Comparison of ENCODE assay signal across 8 cellular contexts in genomic region chr20:38165089-38165965, GRCh38. TPM values are rescaled to one million over a fixed set of nuclear protein-coding genes. Genes with fewer than 3 reads are reported as not detected.
DNase-seq lines count a peak whose midpoint lies in the region; ATAC-seq and TF ChIP-seq lines count a peak whose summit lies in the region.

TSS of gene TGM2 (minus strand) at chr20:38165270. CDS start at chr20:38165198, 72 bp downstream.

- H3K27ac ChIP-seq in HEK293 (ENCODE audit: extremely low read depth, low read depth, low read length) (no peak within 1 kb of the TSS), mesendoderm (ENCODE audit: low read depth, low read length) (no peak within 1 kb of the TSS)

- H3K4me2 ChIP-seq in mesendoderm (ENCODE audit: low read length): peak within 1 kb of the TSS; percentile 31

- H3K56ac ChIP-seq in mesendoderm (ENCODE audit: low read length): peak within 1 kb of the TSS; percentile 69

- H2BK120ac ChIP-seq in mesendoderm (ENCODE audit: low read depth, low read length): no peak within 1 kb of the TSS

- no peaks in the 10 kb centered on the region for H3K79me2 ChIP-seq in mesendoderm (ENCODE audit: control insufficient read depth, insufficient read depth, low read length)

- no peaks in the 10 kb centered on the region for H3K36me3 Mint-ChIP-seq in stimulated activated naive B cell treated with anti-CD40 and anti-IgM and Interleukin-4, amounts not matched to agents 10 μg/mL and 1 μg/mL and 100 μg/mL, for 72 hours

- H3K23ac ChIP-seq in mesendoderm (ENCODE audit: low read length): no peak within 1 kb of the TSS

- peak within 1 kb of the TSS; percentile 74 to 77 for H3K4me3 Mint-ChIP-seq in stimulated activated naive B cell treated with anti-CD40 and anti-IgM and Interleukin-4, amounts not matched to agents 10 μg/mL and 1 μg/mL and 100 μg/mL, for 72 hours

- no peaks in the 10 kb centered on the region for H3K79me1 ChIP-seq in mesendoderm (ENCODE audit: low read length)

- H3K27me3 ChIP-seq in endocrine pancreas (ENCODE audit: control insufficient read depth, insufficient read depth, low read length) (no peaks in the 10 kb centered on the region), mesendoderm (ENCODE audit: insufficient read depth, low read length, poor library complexity) (no peaks in the 10 kb centered on the region)

- H3K18ac ChIP-seq in mesendoderm (ENCODE audit: low read length): no peak within 1 kb of the TSS

- CTCF ChIA-PET in HEK293 (lab: Yijun Ruan, JAX): interaction anchor here (0.6 to 4.9 kb wide), 20 partner anchors 7 to 210 kb away, joined by 3 to 49 read pairs (median 5); no protein-coding TSS in a partner anchor

- H3K4ac ChIP-seq in mesendoderm (ENCODE audit: low read depth, low read length): no peak within 1 kb of the TSS

- peak within 1 kb of the TSS; percentile 74 for H3K27ac Mint-ChIP-seq in stimulated activated naive B cell treated with anti-CD40 and anti-IgM and Interleukin-4, amounts not matched to agents 10 μg/mL and 1 μg/mL and 100 μg/mL, for 72 hours

- peak; percentile 88 for TF ChIP-seq CTCF in HEK293 (tag by site-specific recombination; IDR thresholded peaks at IDR 0.05)

- H4K5ac ChIP-seq in mesendoderm (ENCODE audit: low read length): no peak within 1 kb of the TSS

- H3K4me1 ChIP-seq in HEK293 (ENCODE audit: control insufficient read depth, insufficient read depth, low read length) (no peaks in the 10 kb centered on the region), endocrine pancreas (ENCODE audit: control insufficient read depth, insufficient read depth, low read length) (no peaks in the 10 kb centered on the region), mesendoderm (ENCODE audit: control insufficient read depth, low read depth, low read length) (no peaks in the 10 kb centered on the region)

- in situ Hi-C loops in G401 (cut with HindIII; ENCODE audit: low sequenced_read_pairs): loop anchor here (5.0 kb wide), 1 partner anchor 93 kb away; no protein-coding TSS in a partner anchor

- H4K8ac ChIP-seq in mesendoderm (ENCODE audit: low read depth, low read length): no peak within 1 kb of the TSS

- peaks cover 20 to 34% of the 10 kb centered on the region in 2 donors for H3K27me3 Mint-ChIP-seq in stimulated activated naive B cell treated with anti-CD40 and anti-IgM and Interleukin-4, amounts not matched to agents 10 μg/mL and 1 μg/mL and 100 μg/mL, for 72 hours

- no peaks in the 10 kb centered on the region for H3K9me3 Mint-ChIP-seq in stimulated activated naive B cell treated with anti-CD40 and anti-IgM and Interleukin-4, amounts not matched to agents 10 μg/mL and 1 μg/mL and 100 μg/mL, for 72 hours

- H3K4me1 Mint-ChIP-seq in stimulated activated naive B cell treated with anti-CD40 and anti-IgM and Interleukin-4, amounts not matched to agents 10 μg/mL and 1 μg/mL and 100 μg/mL, for 72 hours: peaks cover 24 to 47% of the 10 kb centered on the region in 2 donors

- H3K9ac ChIP-seq in endocrine pancreas (ENCODE audit: control insufficient read depth, insufficient read depth, low read length) (peak within 1 kb of the TSS; percentile 66), mesendoderm (ENCODE audit: low read length) (peak within 1 kb of the TSS; percentile 24)

- H3K9me3 ChIP-seq in HEK293 (ENCODE audit: control insufficient read depth, insufficient read depth, low read depth, low read length): no peaks in the 10 kb centered on the region
- H3K9me3 ChIP-seq in endocrine pancreas (ENCODE audit: control insufficient read depth, low read length): no peaks in the 10 kb centered on the region

- POLR2A ChIA-PET in HEK293 (lab: Yijun Ruan, JAX): interaction anchor here (1.5 kb wide), 1 partner anchor 92 kb away, joined by 3 read pairs; no protein-coding TSS in a partner anchor

- no CpG with 5 or more reads among the region's 46 CpGs for WGBS in mesendoderm (ENCODE audit: extremely low coverage, insufficient coverage, low lambda C conversion rate)

- no peak within 1 kb of the TSS for H2BK5ac ChIP-seq in mesendoderm (ENCODE audit: low read length)

- H3K4me3 ChIP-seq in HEK293 (ENCODE audit: low read depth, low read length) (peak within 1 kb of the TSS; percentile 32), endocrine pancreas (ENCODE audit: control insufficient read depth, insufficient read depth, low read length) (no peak within 1 kb of the TSS), mesendoderm (ENCODE audit: low read length) (no peak within 1 kb of the TSS)

- DNase-seq in G401 (ENCODE audit: low spot score): peak; percentile 14
- DNase-seq in NCI-H226: peak; percentile 40
- peak; percentile 8 for DNase-seq in activated CD4-positive, alpha-beta T cell treated with anti-CD3 and anti-CD28 coated beads for 4 hours
- peak; percentile 53 for DNase-seq in mesendoderm
- DNase-seq in stimulated activated naive B cell treated with anti-CD40 and anti-IgM and Interleukin-4, amounts not matched to agents 10 μg/mL and 1 μg/mL and 100 μg/mL, for 72 hours: peak; percentile 63

- peak; percentile 80 to 82 for ATAC-seq in stimulated activated naive B cell treated with anti-CD40 and anti-IgM and Interleukin-4, amounts not matched to agents 10 μg/mL and 1 μg/mL and 100 μg/mL, for 72 hours (replicated peaks)
- no peak for ATAC-seq in GM19467 (IDR thresholded peaks at IDR 0.05; ENCODE audit: unreplicated experiment)

- no peak within 1 kb of the TSS for H2AK5ac ChIP-seq in mesendoderm (ENCODE audit: low read length)

- no peak within 1 kb of the TSS for H2BK15ac ChIP-seq in mesendoderm (replicated peaks; ENCODE audit: low read depth)

- H3K36me3 ChIP-seq in HEK293 (ENCODE audit: control insufficient read depth in 2 of 2, insufficient read depth in 1 of 2, low read length in 2 of 2) (no peaks in the 10 kb centered on the region), endocrine pancreas (ENCODE audit: control insufficient read depth, insufficient read depth, low read length) (no peaks in the 10 kb centered on the region), mesendoderm (ENCODE audit: control insufficient read depth, insufficient read depth, low read length) (no peaks in the 10 kb centered on the region)

TF ChIP-seq in HEK293, 187 proteins besides CTCF, POLR2A, EP300 and RAD21 (continues in another document):
- TF ChIP-seq ZNF10 (tag by site-specific recombination; IDR thresholded peaks at IDR 0.05) (no peak), ZNF777 (tag by site-specific recombination; IDR thresholded peaks at IDR 0.05; ENCODE audit: borderline replicate concordance) (no peak), ZNF202 (tag by site-specific recombination; IDR thresholded peaks at IDR 0.05; ENCODE audit: borderline replicate concordance) (no peak), ZNF692 (tag by site-specific recombination; IDR thresholded peaks at IDR 0.05) (peak; percentile 93), ZXDB (tag by site-specific recombination; IDR thresholded peaks at IDR 0.05) (peak; percentile 20; the same call in 1 of the 2 replicates), ZNF169 (tag by site-specific recombination; IDR thresholded peaks at IDR 0.05) (no peak), ZNF19 (tag by site-specific recombination; IDR thresholded peaks at IDR 0.05; ENCODE audit: low read depth) (no peak), ZNF513 (tag by site-specific recombination; IDR thresholded peaks at IDR 0.05) (no peak), ZNF510 (tag by site-specific recombination; IDR thresholded peaks at IDR 0.05; ENCODE audit: insufficient replicate concordance) (no peak)

RNA-seq across cellular contexts. Expression of gene TGM2, which starts in this region (rescaled TPM):
- 13.1 and 23.4 TPM in 2 replicates for total RNA-seq in G401 (2014; rRNA removed; shearing (Covaris generic))
- 0.56 TPM for polyA plus RNA-seq in mesendoderm (2013, experiment 1 of 2)
- polyA plus RNA-seq in mesendoderm (2013, experiment 2 of 2): 0.56 TPM

Comparison
In these comparisons a context has a peak if more than half of its experiments do, and no peak if none do; other contexts are left out.
1. DNase-seq: peak in every context shown above with its lines; median percentile 63 in stimulated activated naive B cell treated with anti-CD40 and anti-IgM and Interleukin-4, amounts not matched to agents 10 μg/mL and 1 μg/mL and 100 μg/mL, for 72 hours; 53 in mesendoderm; 40 in NCI-H226; 14 in G401; 8 in activated CD4-positive, alpha-beta T cell treated with anti-CD3 and anti-CD28 coated beads for 4 hours.